In the genomic region with DNA sequence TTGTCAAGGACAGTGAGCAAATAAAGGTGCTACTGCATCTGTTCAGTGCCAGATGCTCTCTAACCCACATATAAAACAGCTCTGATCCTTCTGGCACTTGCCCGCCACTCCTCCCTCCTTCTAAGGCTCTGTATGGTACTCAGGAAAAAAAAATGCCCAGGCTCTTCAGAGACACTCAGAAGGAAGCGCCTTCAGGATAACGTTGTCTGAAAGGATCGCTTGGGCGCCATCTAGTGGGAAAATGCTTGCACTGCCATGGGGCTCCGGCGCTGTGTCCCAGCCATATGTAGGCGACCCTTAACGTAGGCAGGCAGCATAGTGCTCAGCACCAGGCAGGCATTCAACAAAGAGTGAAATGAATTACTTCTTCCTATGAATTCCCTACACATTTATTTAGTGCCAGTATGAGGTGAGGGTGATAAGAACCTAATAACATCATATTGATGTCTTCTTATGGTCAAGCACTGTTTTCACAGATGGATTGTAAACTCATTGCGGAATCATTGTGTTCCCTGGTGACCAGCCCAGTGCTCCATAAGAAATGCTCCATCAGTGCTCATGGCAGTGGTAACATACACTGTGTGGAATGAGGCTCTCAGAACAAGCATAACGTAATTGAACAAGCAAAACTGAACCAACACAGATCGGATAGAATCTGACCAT, we compare ENCODE assay signal across 8 cellular contexts. TPM values are rescaled to one million over a fixed set of nuclear protein-coding genes. Genes with fewer than 3 reads are reported as not detected.
DNase-seq lines count a peak whose midpoint lies in the region; ATAC-seq, FAIRE-seq and TF ChIP-seq lines count a peak whose summit lies in the region.

No MANE protein-coding gene starts in this region.

- no peak overlapping the region for H3K4me3 Mint-ChIP-seq in T-helper 17 cell

- H3K9me3 ChIP-seq in T-helper 17 cell (ENCODE audit: control insufficient read depth, low read length, poor library complexity, severe bottlenecking) (no peaks in the 10 kb centered on the region), right atrium auricular region (peaks cover 0 to 14% of the 10 kb centered on the region in 2 donors)

- no peaks in the 10 kb centered on the region for H3K4me1 Mint-ChIP-seq in T-helper 17 cell

- DNase-seq in GM12891 (ENCODE audit: insufficient read length, low spot score) (peak; percentile 28), NCI-H146 (lab: John Stamatoyannopoulos, UW) (peak; percentile 63), T-helper 17 cell (peak; percentile 41 to 57 (median 49)), amygdala (lab: John Stamatoyannopoulos, UW) (peak in 47 of 56 donors; percentile 12 to 86 (median 52)), right atrium auricular region (ENCODE audit: low spot score) (peak; percentile 72), sciatic nerve (ENCODE audit: low spot score) (peak; percentile 90)

- intact Hi-C loops in sciatic nerve (cut with DNase I) = no loop called here

- TF ChIP-seq CTCF in right atrium auricular region (IDR thresholded peaks at IDR 0.05) = peak; percentile 88 to 96

- FAIRE-seq in GM12891 (lab: Jason Lieb, UNC) = peak; percentile 87

- TF ChIP-seq POLR2A in GM12891 (IDR thresholded peaks at IDR 0.05; ENCODE audit: low read depth, low read length) = no peak

- no peak overlapping the region for H3K4me3 ChIP-seq in right atrium auricular region

- H3K27ac Mint-ChIP-seq in T-helper 17 cell = no peak overlapping the region

- peaks cover 2% of the 10 kb centered on the region for H3K36me3 Mint-ChIP-seq in T-helper 17 cell (ENCODE audit: low read depth)

- H3K36me3 ChIP-seq in right atrium auricular region = no peaks in the 10 kb centered on the region

- no peak overlapping the region for H3K27ac ChIP-seq in right atrium auricular region

- H3K27me3 Mint-ChIP-seq in T-helper 17 cell = peaks cover 29% of the 10 kb centered on the region

- H3K4me1 ChIP-seq in right atrium auricular region = no peaks in the 10 kb centered on the region

- ATAC-seq in HG02623 (IDR thresholded peaks at IDR 0.05; ENCODE audit: unreplicated experiment) (peak; percentile 92), T-helper 17 cell (peak; percentile 85), sciatic nerve (peak; percentile 91), HG02970 (IDR thresholded peaks at IDR 0.05; ENCODE audit: low FRiP score, unreplicated experiment) (no peak)

- H3K27me3 ChIP-seq in right atrium auricular region = no peaks in the 10 kb centered on the region

TF ChIP-seq in GM12891, 5 proteins besides CTCF, POLR2A, EP300 and RAD21:
- no peak for TF ChIP-seq TAF1 (IDR thresholded peaks at IDR 0.05; ENCODE audit: low read depth, low read length)
- no peak for TF ChIP-seq SPI1 (IDR thresholded peaks at IDR 0.05; ENCODE audit: low read depth, low read length)

RNA-seq across cellular contexts. Expression of a gene that starts 39.6 kb away (rescaled TPM):
- polyA plus RNA-seq in GM12891 (2012; ENCODE audit: low read depth, missing spikeins) = not detected
- total RNA-seq in T-helper 17 cell (not detected), right atrium auricular region (10 to 100 TPM in 1 of 2 donors, 1 to 10 TPM in 1; 8.6 to 15.3 TPM), sciatic nerve (15.6 TPM)

Comparison
In these comparisons a context has a peak if more than half of its experiments do, and no peak if none do; other contexts are left out.
1. DNase-seq: peak in every context shown above with its lines; median percentile 90 in sciatic nerve; 72 in right atrium auricular region; 63 in NCI-H146; 52 in amygdala; 49 in T-helper 17 cell; 28 in GM12891.
2. RNA of a gene that starts 39.6 kb away (total RNA-seq): 15.6 TPM in sciatic nerve (single experiment) and 8.6 to 15.3 TPM in right atrium auricular region; not detected in T-helper 17 cell; every median in the first group is over 4 times any median in the second.